Comparison of ENCODE assay signal across 16 cellular contexts in genomic region chr9:123073441-123073840, GRCh38. TPM values are rescaled to one million over a fixed set of nuclear protein-coding genes. Genes with fewer than 3 reads are reported as not detected.
DNase-seq lines count a peak whose midpoint lies in the region; ATAC-seq and TF ChIP-seq lines count a peak whose summit lies in the region.
"Had no signal": no experiment of that assay in that cellular context is flagged by ENCODE, and none has a peak within 500 bp of the region (broad histone marks: within the 10 kb centered on the region; RNA-seq: fewer than 3 reads in every experiment).

No MANE protein-coding gene starts in this region.

- CTCF ChIA-PET in SK-N-SH (lab: Yijun Ruan, JAX), result interaction anchor here (1.3 to 5.9 kb wide), 5 partner anchors 9 to 304 kb away, joined by 3 to 37 read pairs (median 3); no protein-coding TSS in a partner anchor

- H3K36me3 ChIP-seq in SK-N-SH (replicated peaks in 1 of 2; ENCODE audit: control insufficient read depth in 1 of 2, insufficient read depth in 2 of 2, low read length in 1 of 2), result peaks cover 45 to 65% of the 10 kb centered on the region in 2 experiments
- H3K36me3 ChIP-seq in mesendoderm (ENCODE audit: control insufficient read depth, insufficient read depth, low read length), result no peaks in the 10 kb centered on the region
- H3K36me3 ChIP-seq in upper lobe of left lung, result peaks cover 8 to 64% (median 10%) of the 10 kb centered on the region in 4 donors
- H3K36me3 ChIP-seq: prostate gland had no signal

- no peak overlapping the region for H2BK5ac ChIP-seq in mesendoderm (ENCODE audit: low read length)

- peaks cover 0 to 25% of the 10 kb centered on the region in 2 experiments for H3K4me1 ChIP-seq in SK-N-SH (ENCODE audit: control insufficient read depth in 1 of 2, insufficient read depth in 2 of 2, low read depth in 1 of 2, low read length in 1 of 2)
- H3K4me1 ChIP-seq in mesendoderm (ENCODE audit: control insufficient read depth, low read depth, low read length), result peaks cover 4% of the 10 kb centered on the region
- H3K4me1 ChIP-seq in upper lobe of left lung, result peaks cover 0 to 14% (median 6%) of the 10 kb centered on the region in 4 donors
- H3K4me1 ChIP-seq: prostate gland had no signal

- no peak overlapping the region for H3K23ac ChIP-seq in mesendoderm (ENCODE audit: low read length)

- no peak for DNase-seq in SK-N-SH
- DNase-seq in caudate nucleus (lab: John Stamatoyannopoulos, UW), result no peak
- DNase-seq in mesendoderm, result peak; percentile 48
- no peak for DNase-seq in upper lobe of left lung
- DNase-seq in stimulated activated naive CD8-positive, alpha-beta T cell treated with anti-CD3 and anti-CD28 coated beads, Interleukin-15, Interleukin-2, amounts not matched to agents 100 U/mL and 50 U/mL, for 24 hours, result no peak
- no peak for DNase-seq in NCI-H82 treated with DMSO at 0.1 percent for 48 hours (lab: John Stamatoyannopoulos, UW; ENCODE audit: unreplicated experiment)
- DNase-seq in NCI-H446 (lab: John Stamatoyannopoulos, UW), result no peak
- DNase-seq: activated naive CD4-positive, alpha-beta T cell treated with anti-CD3 and anti-CD28 coated beads, Interleukin-2, amount 10 ng/mL, durations not matched to agents 7 days and 5 days; GDM1; mucosa of descending colon; NCI-H2029; stimulated activated naive CD4-positive, alpha-beta T cell had no signal

- H2AFZ ChIP-seq in SK-N-SH (ENCODE audit: low read depth), result no peak overlapping the region

- H2BK120ac ChIP-seq in mesendoderm (ENCODE audit: low read depth, low read length), result no peak overlapping the region

- H4K5ac ChIP-seq in mesendoderm (ENCODE audit: low read length), result no peak overlapping the region

- H2BK15ac ChIP-seq in mesendoderm (replicated peaks; ENCODE audit: low read depth), result no peak overlapping the region

- TF ChIP-seq RAD21 in SK-N-SH (IDR thresholded peaks at IDR 0.05; ENCODE audit: low read length), result no peak

- no peaks in the 10 kb centered on the region for H3K9me3 ChIP-seq in SK-N-SH
- no peaks in the 10 kb centered on the region for H3K9me3 ChIP-seq in upper lobe of left lung
- H3K9me3 ChIP-seq: mucosa of descending colon, prostate gland had no signal

- no peaks in the 10 kb centered on the region for H3K79me1 ChIP-seq in mesendoderm (ENCODE audit: low read length)

- H3K27ac ChIP-seq in SK-N-SH (ENCODE audit: low read depth in 2 of 2, low read length in 1 of 2), result peak overlapping the region; percentile 75 to 79
- peak overlapping the region; percentile 50 for H3K27ac ChIP-seq in caudate nucleus (ENCODE audit: low read depth, low read length)
- no peak overlapping the region for H3K27ac ChIP-seq in mesendoderm (ENCODE audit: low read depth, low read length)
- peak overlapping the region in 3 of 4 donors; percentile 1 to 43 (median 36) for H3K27ac ChIP-seq in upper lobe of left lung
- H3K27ac ChIP-seq: 22Rv1, prostate gland had no signal

- no peaks in the 10 kb centered on the region for H4K20me1 ChIP-seq in SK-N-SH (ENCODE audit: insufficient read depth)

- no peak overlapping the region for H3K18ac ChIP-seq in mesendoderm (ENCODE audit: low read length)

- no peak for TF ChIP-seq EP300 in SK-N-SH (IDR thresholded peaks at IDR 0.05; ENCODE audit: borderline replicate concordance in 1 of 2, low read depth in 1 of 2, low read length in 1 of 2)
- no peak for TF ChIP-seq EP300 in upper lobe of left lung (IDR thresholded peaks at IDR 0.05)

- H4K8ac ChIP-seq in mesendoderm (ENCODE audit: low read depth, low read length), result no peak overlapping the region

- no peak for TF ChIP-seq POLR2A in upper lobe of left lung (IDR thresholded peaks at IDR 0.05)

- 0 out of 2 replicates have a peak, but pooled peaks have one; percentile 5 for TF ChIP-seq CTCF in SK-N-SH (IDR thresholded peaks at IDR 0.05)
- no peak for TF ChIP-seq CTCF in upper lobe of left lung (IDR thresholded peaks at IDR 0.05)

- no peak overlapping the region for H2AK5ac ChIP-seq in mesendoderm (ENCODE audit: low read length)

- no peak overlapping the region for H3K4ac ChIP-seq in mesendoderm (ENCODE audit: low read depth, low read length)

- H3F3A ChIP-seq in SK-N-SH (replicated peaks; ENCODE audit: insufficient read depth), result peaks cover 18% of the 10 kb centered on the region

- ATAC-seq in SK-N-SH treated with all-trans-retinoic acid at 6 μM for 48 hours, result no peak
- no peak for ATAC-seq in upper lobe of left lung (ENCODE audit: low FRiP score in 2 of 2)
- ATAC-seq in stimulated activated naive CD8-positive, alpha-beta T cell treated with anti-CD3 and anti-CD28 coated beads, Interleukin-15, Interleukin-2, amounts not matched to agents 100 U/mL and 50 U/mL, for 24 hours, result no peak
- ATAC-seq: esophagus mucosa, mucosa of descending colon had no signal

- H3K27me3 ChIP-seq in SK-N-SH (ENCODE audit: insufficient read depth) (no peaks in the 10 kb centered on the region), mesendoderm (ENCODE audit: insufficient read depth, low read length, poor library complexity) (no peaks in the 10 kb centered on the region), upper lobe of left lung (no peaks in the 10 kb centered on the region)

- WGBS in SK-N-SH (ENCODE audit: low lambda C conversion rate), result 84% methylated on average over 5 of the region's 5 CpGs
- no CpG with 5 or more reads among the region's 5 CpGs for WGBS in mesendoderm (ENCODE audit: extremely low coverage, insufficient coverage, low lambda C conversion rate)
- 69 to 81% methylated on average over 5 of the region's 5 CpGs for whole genome bisulfite sequencing in upper lobe of left lung, 2 donors

- POLR2A ChIA-PET in SK-N-SH (lab: Yijun Ruan, JAX), result no interaction called here

- H3K9me2 ChIP-seq in SK-N-SH, result no peaks in the 10 kb centered on the region

- H3K4me3 ChIP-seq in SK-N-SH (ENCODE audit: low read depth in 2 of 2, low read length in 1 of 2), result no peak overlapping the region
- no peak overlapping the region for H3K4me3 ChIP-seq in mesendoderm (ENCODE audit: low read length)
- peak overlapping the region in 1 of 4 donors; percentile 15 for H3K4me3 ChIP-seq in upper lobe of left lung
- H3K4me3 ChIP-seq: mucosa of descending colon, prostate gland had no signal

- H3K56ac ChIP-seq in mesendoderm (ENCODE audit: low read length), result no peak overlapping the region

- H3K9ac ChIP-seq in SK-N-SH, result no peak overlapping the region
- no peak overlapping the region for H3K9ac ChIP-seq in mesendoderm (ENCODE audit: low read length)

- no peaks in the 10 kb centered on the region for H3K79me2 ChIP-seq in SK-N-SH (ENCODE audit: insufficient read depth)
- H3K79me2 ChIP-seq in mesendoderm (ENCODE audit: control insufficient read depth, insufficient read depth, low read length), result no peaks in the 10 kb centered on the region

- H3K4me2 ChIP-seq in SK-N-SH (peak overlapping the region; percentile 5; the same call in 1 of the 2 replicates), mesendoderm (ENCODE audit: low read length) (no peak overlapping the region)

TF ChIP-seq in SK-N-SH, 30 proteins besides CTCF, POLR2A, EP300 and RAD21 (continues in another document):
- no peak for TF ChIP-seq GABPA (IDR thresholded peaks at IDR 0.05; ENCODE audit: low read depth)

TF ChIP-seq in SK-N-SH treated with all-trans-retinoic acid at 6 μM for 48 hours, 23 proteins besides CTCF, POLR2A, EP300 and RAD21 (continues in another document):
- no peak for TF ChIP-seq CSRNP3 (CRISPR knock-in tag; IDR thresholded peaks at IDR 0.05)
- TF ChIP-seq ESRRG (CRISPR knock-in tag; IDR thresholded peaks at IDR 0.05), result no peak
- TF ChIP-seq ZNF8 (CRISPR knock-in tag; IDR thresholded peaks at IDR 0.05), result no peak
- TF ChIP-seq ZC3H10 (CRISPR knock-in tag; IDR thresholded peaks at IDR 0.05), result no peak
- no peak for TF ChIP-seq TSHZ2 (CRISPR knock-in tag; IDR thresholded peaks at IDR 0.05)
- no peak for TF ChIP-seq ZNF70 (CRISPR knock-in tag; IDR thresholded peaks at IDR 0.05)
- no peak for TF ChIP-seq ZNF565 (CRISPR knock-in tag; conservative IDR thresholded peaks at IDR 0.05; ENCODE audit: low read depth)
- TF ChIP-seq OSR1 (CRISPR knock-in tag; IDR thresholded peaks at IDR 0.05), result no peak
- TF ChIP-seq SNAI2 (CRISPR knock-in tag; IDR thresholded peaks at IDR 0.05), result no peak

RNA-seq across cellular contexts. Expression of gene GPR21, which starts 40.0 kb away (rescaled TPM):
- not detected in 2 replicates for polyA plus RNA-seq in SK-N-SH (2012; rRNA removed)
- not detected in 2 replicates for polyA plus RNA-seq in SK-N-SH (2012; cell fraction: cytosol; rRNA removed)
- polyA plus RNA-seq in SK-N-SH (2012; cell fraction: nucleus; rRNA removed), result 0.08 and 0.27 TPM in 2 replicates
- not detected for polyA plus RNA-seq in mesendoderm (2013, experiment 1 of 2)
- not detected for polyA plus RNA-seq in mesendoderm (2013, experiment 2 of 2)
- 1 to 10 TPM in 3 of 6 donors, not detected in 3; 1.6 to 3.1 (median 2.1) TPM for total RNA-seq in upper lobe of left lung
